Comparison of ENCODE assay signal across 8 cellular contexts in the genomic region with DNA sequence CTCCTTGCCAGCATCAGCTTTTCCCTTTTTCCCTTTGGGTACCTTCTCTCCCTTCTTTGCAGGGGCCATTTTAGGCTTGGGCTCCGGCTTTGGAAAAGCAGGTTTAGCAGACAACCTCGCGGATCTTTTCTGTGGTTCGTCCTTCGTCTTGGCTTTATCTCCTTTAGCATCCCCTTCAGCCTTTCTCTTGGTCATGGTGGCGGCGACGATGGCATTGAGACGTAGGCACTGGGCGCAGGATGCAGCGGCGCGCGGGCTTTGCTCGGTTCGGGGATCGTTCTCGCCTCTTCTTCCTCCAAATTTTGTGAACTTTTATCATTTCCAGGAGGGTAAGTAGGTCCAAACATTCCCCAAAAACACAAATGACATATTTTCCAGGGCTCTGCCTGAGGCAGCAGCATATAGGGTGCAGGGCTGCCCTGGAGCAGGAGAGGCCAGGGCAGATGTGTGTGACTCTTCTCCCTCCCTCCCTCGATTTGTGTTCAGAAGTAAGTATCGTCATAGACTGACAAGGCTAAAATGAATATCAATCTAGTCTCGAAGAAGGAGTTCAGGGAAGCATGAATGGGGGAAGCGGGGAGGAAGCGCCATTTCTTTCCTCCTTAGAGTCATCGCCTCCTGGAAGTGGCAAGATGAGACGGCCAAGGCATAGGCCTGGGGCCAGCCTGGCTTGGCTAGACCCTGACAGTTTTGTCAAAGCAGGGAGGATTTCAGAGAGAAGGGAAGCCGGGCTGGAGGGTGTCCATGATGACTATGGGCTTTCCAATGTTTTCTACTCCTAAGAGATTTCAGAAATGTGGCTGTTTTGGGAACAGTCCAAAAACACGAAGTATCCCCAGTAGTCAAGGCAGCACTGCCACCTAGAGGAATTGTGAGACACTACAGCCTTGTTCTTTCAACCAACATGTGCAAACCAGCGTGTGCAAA. TPM values are rescaled to one million over a fixed set of nuclear protein-coding genes. Genes with fewer than 3 reads are reported as not detected.
DNase-seq lines count a peak whose midpoint lies in the region; ATAC-seq and TF ChIP-seq lines count a peak whose summit lies in the region.

No MANE protein-coding gene starts in this region.

- intact Hi-C loops in Caco-2 (cut with micrococcal nuclease; ENCODE audit: unreplicated experiment), result loop anchor here (1.0 to 2.0 kb wide), 4 partner anchors 13 to 292 kb away; a partner anchor contains a TSS

- H3K9me3 ChIP-seq in Caco-2, result peaks cover 11% of the 10 kb centered on the region
- H3K9me3 ChIP-seq in HUES6 (ENCODE audit: control insufficient read depth, insufficient read depth, low read depth, low read length), result peaks cover 18% of the 10 kb centered on the region

- no TSS peak for BruUV-seq in Caco-2 (replicated peaks; lab: Mats Ljungman, UMichigan)

- H3K36me3 Mint-ChIP-seq in Caco-2 (ENCODE audit: insufficient read depth, unreplicated experiment), result peaks cover 8% of the 10 kb centered on the region
- H3K36me3 Mint-ChIP-seq in endothelial cell (ENCODE audit: low read depth, unreplicated experiment), result peaks cover 8% of the 10 kb centered on the region
- no peaks in the 10 kb centered on the region for H3K36me3 Mint-ChIP-seq in stimulated activated effector memory CD8-positive, alpha-beta T cell treated with anti-CD3 and anti-CD28 coated beads, Interleukin-12 subunit alpha, Interleukin-12 subunit beta, amount 100 ng/mL, for 72 hours

- CTCF ChIA-PET in Caco-2 (lab: Charles Lee), result no interaction called here

- no peak overlapping the region for H3K4me3 Mint-ChIP-seq in Caco-2 (ENCODE audit: unreplicated experiment)
- no peak overlapping the region for H3K4me3 Mint-ChIP-seq in endothelial cell (ENCODE audit: unreplicated experiment)
- H3K4me3 Mint-ChIP-seq in stimulated activated effector memory CD8-positive, alpha-beta T cell treated with anti-CD3 and anti-CD28 coated beads, Interleukin-12 subunit alpha, Interleukin-12 subunit beta, amount 100 ng/mL, for 72 hours, result no peak overlapping the region

- no peak overlapping the region for H3K27ac ChIP-seq in HUES6 (ENCODE audit: low read depth, low read length)

- H3K4me1 ChIP-seq in Caco-2 (no peaks in the 10 kb centered on the region), HUES6 (ENCODE audit: control insufficient read depth, insufficient read depth, low read length) (peaks cover 3% of the 10 kb centered on the region; the same call in 1 of the 2 replicates)

- H3K9ac ChIP-seq in HUES6 (ENCODE audit: low read length), result no peak overlapping the region

- H3K4me1 Mint-ChIP-seq in Caco-2 (ENCODE audit: low read depth, unreplicated experiment), result peaks cover 9% of the 10 kb centered on the region
- no peaks in the 10 kb centered on the region for H3K4me1 Mint-ChIP-seq in endothelial cell (ENCODE audit: unreplicated experiment)
- peaks cover 5% of the 10 kb centered on the region for H3K4me1 Mint-ChIP-seq in stimulated activated effector memory CD8-positive, alpha-beta T cell treated with anti-CD3 and anti-CD28 coated beads, Interleukin-12 subunit alpha, Interleukin-12 subunit beta, amount 100 ng/mL, for 72 hours

- H3K4me3 ChIP-seq in Caco-2 (ENCODE audit: low read depth, low read length) (no peak overlapping the region), HUES6 (ENCODE audit: low read depth, low read length) (peak overlapping the region; percentile 14; the same call in 1 of the 2 replicates)

- POLR2A ChIA-PET in Caco-2 (lab: Charles Lee), result no interaction called here

- no peaks in the 10 kb centered on the region for H3K27me3 ChIP-seq in Caco-2 (replicated peaks; ENCODE audit: control insufficient read depth, insufficient read depth, low read length)
- H3K27me3 ChIP-seq in HUES6 (ENCODE audit: control insufficient read depth, insufficient read depth, low read length), result no peaks in the 10 kb centered on the region

- TF ChIP-seq CTCF in Caco-2 (IDR thresholded peaks at IDR 0.05; ENCODE audit: insufficient read depth in 1 of 2, low read depth in 1 of 2, low read length in 1 of 2, severe bottlenecking in 1 of 2, unreplicated experiment in 1 of 2) (peak; percentile 85 to 93), endothelial cell (IDR thresholded peaks at IDR 0.05; ENCODE audit: unreplicated experiment) (peak; percentile 83)

- H3K27ac Mint-ChIP-seq in Caco-2 (ENCODE audit: unreplicated experiment) (no peak overlapping the region), endothelial cell (ENCODE audit: unreplicated experiment) (no peak overlapping the region)
- H3K27ac Mint-ChIP-seq in stimulated activated effector memory CD8-positive, alpha-beta T cell treated with anti-CD3 and anti-CD28 coated beads, Interleukin-12 subunit alpha, Interleukin-12 subunit beta, amount 100 ng/mL, for 72 hours, result no peak overlapping the region

- DNase-seq in Caco-2 (peak; percentile 66 to 79), NOMO-1 treated with dmso at 0.1 percent for 144 hours (lab: John Stamatoyannopoulos, UW; ENCODE audit: unreplicated experiment) (peak; percentile 40), endothelial cell (ENCODE audit: low spot score) (peak; percentile 67), midbrain (lab: John Stamatoyannopoulos, UW) (peak; percentile 93)
- DNase-seq in activated CD8-positive, alpha-beta memory T cell treated with anti-CD3 and anti-CD28 coated beads for 4 hours (ENCODE audit: low read depth in 2 of 2), result peak; percentile 13 to 16
- peak; percentile 44 to 73 for DNase-seq in stimulated activated effector memory CD8-positive, alpha-beta T cell treated with anti-CD3 and anti-CD28 coated beads, Interleukin-12 subunit alpha, Interleukin-12 subunit beta, amount 100 ng/mL, for 72 hours (ENCODE audit: low spot score in 2 of 2)

- H3K27me3 Mint-ChIP-seq in Caco-2 (ENCODE audit: insufficient read depth, unreplicated experiment) (no peaks in the 10 kb centered on the region), endothelial cell (ENCODE audit: unreplicated experiment) (peaks cover 2% of the 10 kb centered on the region)

- ATAC-seq in stimulated activated effector memory CD8-positive, alpha-beta T cell treated with anti-CD3 and anti-CD28 coated beads, Interleukin-12 subunit alpha, Interleukin-12 subunit beta, amount 100 ng/mL, for 72 hours, result peak; percentile 52
- ATAC-seq in GM19397 (IDR thresholded peaks at IDR 0.05; ENCODE audit: unreplicated experiment), result no peak

- peaks cover 23% of the 10 kb centered on the region for H3K9me3 Mint-ChIP-seq in Caco-2 (ENCODE audit: unreplicated experiment)
- peaks cover 4% of the 10 kb centered on the region for H3K9me3 Mint-ChIP-seq in endothelial cell (ENCODE audit: unreplicated experiment)
- H3K9me3 Mint-ChIP-seq in stimulated activated effector memory CD8-positive, alpha-beta T cell treated with anti-CD3 and anti-CD28 coated beads, Interleukin-12 subunit alpha, Interleukin-12 subunit beta, amount 100 ng/mL, for 72 hours, result no peaks in the 10 kb centered on the region

- H3K36me3 ChIP-seq in Caco-2 (ENCODE audit: control insufficient read depth, insufficient read depth, low read length) (no peaks in the 10 kb centered on the region), HUES6 (ENCODE audit: control insufficient read depth, insufficient read depth, low read length) (no peaks in the 10 kb centered on the region)

RNA-seq across cellular contexts. Expression of a gene that starts 13.2 kb away (rescaled TPM):
- total RNA-seq in Caco-2 (2022), result not detected in 2 replicates
- not detected for total RNA-seq in endothelial cell (ENCODE audit: unreplicated experiment)

RNA-seq across cellular contexts. Expression of a gene that starts 43.6 kb away (rescaled TPM):
- total RNA-seq in Caco-2 (2022) (50.3 and 53.3 TPM in 2 replicates), endothelial cell (ENCODE audit: unreplicated experiment) (37.4 TPM)

Comparison
In these comparisons a context has a peak if more than half of its experiments do, and no peak if none do; other contexts are left out.
1. DNase-seq: peak in every context shown above with its lines; median percentile 93 in midbrain; 72 in Caco-2; 67 in endothelial cell; 58 in stimulated activated effector memory CD8-positive, alpha-beta T cell treated with anti-CD3 and anti-CD28 coated beads, Interleukin-12 subunit alpha, Interleukin-12 subunit beta, amount 100 ng/mL, for 72 hours; 40 in NOMO-1 treated with dmso at 0.1 percent for 144 hours; 14 in activated CD8-positive, alpha-beta memory T cell treated with anti-CD3 and anti-CD28 coated beads for 4 hours.